1 cellular context compared by ENCODE assay signal in the genomic region with DNA sequence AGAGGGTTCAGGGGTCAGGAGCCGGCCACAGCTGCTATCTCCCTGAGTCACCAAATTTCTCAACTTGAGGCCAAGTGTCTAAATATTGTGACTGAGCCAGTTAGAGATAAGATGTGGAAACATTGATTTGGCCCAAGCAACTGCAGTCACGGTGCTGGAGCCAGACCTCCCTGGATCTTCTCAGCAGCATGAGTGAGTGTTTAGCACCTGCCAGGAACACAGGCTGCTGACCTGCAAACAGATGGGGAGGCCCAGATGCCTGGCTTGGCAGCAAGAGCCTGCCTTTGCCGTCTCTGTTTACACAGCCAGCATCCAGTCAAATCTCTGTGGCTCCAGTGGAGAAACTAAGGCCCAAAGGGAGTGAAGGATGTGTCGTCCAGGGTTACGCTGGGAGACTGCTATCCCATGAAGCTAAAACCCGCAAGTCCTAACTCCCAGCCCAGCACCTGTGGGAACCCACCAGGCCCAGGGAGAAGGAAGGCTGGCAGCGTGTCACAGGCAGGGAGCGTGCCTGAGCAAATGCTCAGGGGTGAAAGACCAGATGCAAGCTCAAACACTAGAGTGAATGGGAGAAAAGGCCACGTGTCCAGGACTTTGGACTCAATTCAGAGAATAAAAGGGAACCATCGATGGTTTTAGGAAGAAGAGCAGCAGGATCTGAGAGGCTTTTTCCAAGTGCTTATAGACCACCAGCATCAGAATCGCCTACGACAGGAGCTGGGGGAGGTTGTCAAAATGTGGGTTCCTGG.
TF ChIP-seq lines count a peak whose summit lies in the region.

No MANE protein-coding gene starts in this region.

TF ChIP-seq in HepG2, 621 proteins besides CTCF, POLR2A, EP300 and RAD21 (continued from another document and continues in another):
- TF ChIP-seq CREB1 (IDR thresholded peaks at IDR 0.05): 0 out of 2 replicates have a peak, but pooled peaks have one; percentile 47
- peak; percentile 84 for TF ChIP-seq CREB1 (CRISPR knock-in tag; IDR thresholded peaks at IDR 0.05)
- peak; percentile 61; the same call in 1 of the 2 replicates for TF ChIP-seq HHEX (CRISPR knock-in tag; IDR thresholded peaks at IDR 0.05)
- peak; percentile 100 for TF ChIP-seq ZNF292 (CRISPR knock-in tag; IDR thresholded peaks at IDR 0.05; ENCODE audit: borderline replicate concordance, low read depth)
- TF ChIP-seq, protein P1, sequence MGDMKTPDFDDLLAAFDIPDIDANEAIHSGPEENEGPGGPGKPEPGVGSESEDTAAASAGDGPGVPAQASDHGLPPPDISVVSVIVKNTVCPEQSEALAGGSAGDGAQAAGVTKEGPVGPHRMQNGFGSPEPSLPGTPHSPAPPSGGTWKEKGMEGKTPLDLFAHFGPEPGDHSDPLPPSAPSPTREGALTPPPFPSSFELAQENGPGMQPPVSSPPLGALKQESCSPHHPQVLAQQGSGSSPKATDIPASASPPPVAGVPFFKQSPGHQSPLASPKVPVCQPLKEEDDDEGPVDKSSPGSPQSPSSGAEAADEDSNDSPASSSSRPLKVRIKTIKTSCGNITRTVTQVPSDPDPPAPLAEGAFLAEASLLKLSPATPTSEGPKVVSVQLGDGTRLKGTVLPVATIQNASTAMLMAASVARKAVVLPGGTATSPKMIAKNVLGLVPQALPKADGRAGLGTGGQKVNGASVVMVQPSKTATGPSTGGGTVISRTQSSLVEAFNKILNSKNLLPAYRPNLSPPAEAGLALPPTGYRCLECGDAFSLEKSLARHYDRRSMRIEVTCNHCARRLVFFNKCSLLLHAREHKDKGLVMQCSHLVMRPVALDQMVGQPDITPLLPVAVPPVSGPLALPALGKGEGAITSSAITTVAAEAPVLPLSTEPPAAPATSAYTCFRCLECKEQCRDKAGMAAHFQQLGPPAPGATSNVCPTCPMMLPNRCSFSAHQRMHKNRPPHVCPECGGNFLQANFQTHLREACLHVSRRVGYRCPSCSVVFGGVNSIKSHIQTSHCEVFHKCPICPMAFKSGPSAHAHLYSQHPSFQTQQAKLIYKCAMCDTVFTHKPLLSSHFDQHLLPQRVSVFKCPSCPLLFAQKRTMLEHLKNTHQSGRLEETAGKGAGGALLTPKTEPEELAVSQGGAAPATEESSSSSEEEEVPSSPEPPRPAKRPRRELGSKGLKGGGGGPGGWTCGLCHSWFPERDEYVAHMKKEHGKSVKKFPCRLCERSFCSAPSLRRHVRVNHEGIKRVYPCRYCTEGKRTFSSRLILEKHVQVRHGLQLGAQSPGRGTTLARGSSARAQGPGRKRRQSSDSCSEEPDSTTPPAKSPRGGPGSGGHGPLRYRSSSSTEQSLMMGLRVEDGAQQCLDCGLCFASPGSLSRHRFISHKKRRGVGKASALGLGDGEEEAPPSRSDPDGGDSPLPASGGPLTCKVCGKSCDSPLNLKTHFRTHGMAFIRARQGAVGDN (CRISPR knock-in tag; IDR thresholded peaks at IDR 0.05): peak; percentile 99
- TF ChIP-seq, protein P2, sequence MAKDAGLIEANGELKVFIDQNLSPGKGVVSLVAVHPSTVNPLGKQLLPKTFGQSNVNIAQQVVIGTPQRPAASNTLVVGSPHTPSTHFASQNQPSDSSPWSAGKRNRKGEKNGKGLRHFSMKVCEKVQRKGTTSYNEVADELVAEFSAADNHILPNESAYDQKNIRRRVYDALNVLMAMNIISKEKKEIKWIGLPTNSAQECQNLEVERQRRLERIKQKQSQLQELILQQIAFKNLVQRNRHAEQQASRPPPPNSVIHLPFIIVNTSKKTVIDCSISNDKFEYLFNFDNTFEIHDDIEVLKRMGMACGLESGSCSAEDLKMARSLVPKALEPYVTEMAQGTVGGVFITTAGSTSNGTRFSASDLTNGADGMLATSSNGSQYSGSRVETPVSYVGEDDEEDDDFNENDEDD (CRISPR knock-in tag; IDR thresholded peaks at IDR 0.05; ENCODE audit: borderline replicate concordance): peak; percentile 76
- TF ChIP-seq KLF13 (CRISPR knock-in tag; IDR thresholded peaks at IDR 0.05): no peak
- TF ChIP-seq JDP2 (CRISPR knock-in tag; IDR thresholded peaks at IDR 0.05; ENCODE audit: borderline replicate concordance): no peak
- TF ChIP-seq ZMYM3 (CRISPR knock-in tag; IDR thresholded peaks at IDR 0.05): peak; percentile 92
- TF ChIP-seq ZNF550 (CRISPR knock-in tag; IDR thresholded peaks at IDR 0.05; ENCODE audit: borderline replicate concordance): 0 out of 2 replicates have a peak, but pooled peaks have one; percentile 71
- TF ChIP-seq, protein P3, sequence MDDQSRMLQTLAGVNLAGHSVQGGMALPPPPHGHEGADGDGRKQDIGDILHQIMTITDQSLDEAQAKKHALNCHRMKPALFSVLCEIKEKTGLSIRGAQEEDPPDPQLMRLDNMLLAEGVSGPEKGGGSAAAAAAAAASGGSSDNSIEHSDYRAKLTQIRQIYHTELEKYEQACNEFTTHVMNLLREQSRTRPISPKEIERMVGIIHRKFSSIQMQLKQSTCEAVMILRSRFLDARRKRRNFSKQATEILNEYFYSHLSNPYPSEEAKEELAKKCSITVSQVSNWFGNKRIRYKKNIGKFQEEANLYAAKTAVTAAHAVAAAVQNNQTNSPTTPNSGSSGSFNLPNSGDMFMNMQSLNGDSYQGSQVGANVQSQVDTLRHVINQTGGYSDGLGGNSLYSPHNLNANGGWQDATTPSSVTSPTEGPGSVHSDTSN (CRISPR knock-in tag; IDR thresholded peaks at IDR 0.05; ENCODE audit: borderline replicate concordance): no peak
- TF ChIP-seq ZNF34 (CRISPR knock-in tag; IDR thresholded peaks at IDR 0.05; ENCODE audit: borderline replicate concordance): peak; percentile 85; the same call in 1 of the 2 replicates
- TF ChIP-seq ZBTB21 (CRISPR knock-in tag; IDR thresholded peaks at IDR 0.05): peak; percentile 27; the same call in 1 of the 2 replicates
- TF ChIP-seq, protein P4, sequence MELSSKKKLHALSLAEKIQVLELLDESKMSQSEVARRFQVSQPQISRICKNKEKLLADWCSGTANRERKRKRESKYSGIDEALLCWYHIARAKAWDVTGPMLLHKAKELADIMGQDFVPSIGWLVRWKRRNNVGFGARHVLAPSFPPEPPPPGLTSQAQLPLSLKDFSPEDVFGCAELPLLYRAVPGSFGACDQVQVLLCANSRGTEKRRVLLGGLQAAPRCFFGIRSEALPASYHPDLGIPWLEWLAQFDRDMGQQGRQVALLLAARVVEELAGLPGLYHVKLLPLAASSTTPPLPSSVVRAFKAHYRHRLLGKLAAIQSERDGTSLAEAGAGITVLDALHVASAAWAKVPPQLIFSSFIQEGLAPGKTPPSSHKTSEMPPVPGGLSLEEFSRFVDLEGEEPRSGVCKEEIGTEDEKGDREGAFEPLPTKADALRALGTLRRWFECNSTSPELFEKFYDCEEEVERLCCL (CRISPR knock-in tag; IDR thresholded peaks at IDR 0.05; ENCODE audit: borderline replicate concordance): 0 out of 2 replicates have a peak, but pooled peaks have one; percentile 54
- TF ChIP-seq, protein P5, sequence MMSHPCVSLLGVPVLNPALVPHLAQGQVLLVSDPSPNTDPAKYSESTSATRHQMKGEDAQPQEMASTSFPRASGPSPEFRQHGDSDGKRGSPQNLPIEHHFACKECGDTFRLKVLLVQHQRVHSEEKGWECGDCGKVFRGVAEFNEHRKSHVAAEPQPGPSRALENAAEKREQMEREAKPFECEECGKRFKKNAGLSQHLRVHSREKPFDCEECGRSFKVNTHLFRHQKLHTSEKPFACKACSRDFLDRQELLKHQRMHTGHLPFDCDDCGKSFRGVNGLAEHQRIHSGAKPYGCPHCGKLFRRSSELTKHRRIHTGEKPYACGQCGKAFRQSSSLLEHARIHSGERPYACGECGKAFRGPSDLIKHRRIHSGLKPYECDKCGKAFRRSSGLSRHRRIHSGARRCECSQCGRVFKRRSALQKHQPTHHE (CRISPR knock-in tag; IDR thresholded peaks at IDR 0.05; ENCODE audit: borderline replicate concordance): no peak
- TF ChIP-seq, protein P6, sequence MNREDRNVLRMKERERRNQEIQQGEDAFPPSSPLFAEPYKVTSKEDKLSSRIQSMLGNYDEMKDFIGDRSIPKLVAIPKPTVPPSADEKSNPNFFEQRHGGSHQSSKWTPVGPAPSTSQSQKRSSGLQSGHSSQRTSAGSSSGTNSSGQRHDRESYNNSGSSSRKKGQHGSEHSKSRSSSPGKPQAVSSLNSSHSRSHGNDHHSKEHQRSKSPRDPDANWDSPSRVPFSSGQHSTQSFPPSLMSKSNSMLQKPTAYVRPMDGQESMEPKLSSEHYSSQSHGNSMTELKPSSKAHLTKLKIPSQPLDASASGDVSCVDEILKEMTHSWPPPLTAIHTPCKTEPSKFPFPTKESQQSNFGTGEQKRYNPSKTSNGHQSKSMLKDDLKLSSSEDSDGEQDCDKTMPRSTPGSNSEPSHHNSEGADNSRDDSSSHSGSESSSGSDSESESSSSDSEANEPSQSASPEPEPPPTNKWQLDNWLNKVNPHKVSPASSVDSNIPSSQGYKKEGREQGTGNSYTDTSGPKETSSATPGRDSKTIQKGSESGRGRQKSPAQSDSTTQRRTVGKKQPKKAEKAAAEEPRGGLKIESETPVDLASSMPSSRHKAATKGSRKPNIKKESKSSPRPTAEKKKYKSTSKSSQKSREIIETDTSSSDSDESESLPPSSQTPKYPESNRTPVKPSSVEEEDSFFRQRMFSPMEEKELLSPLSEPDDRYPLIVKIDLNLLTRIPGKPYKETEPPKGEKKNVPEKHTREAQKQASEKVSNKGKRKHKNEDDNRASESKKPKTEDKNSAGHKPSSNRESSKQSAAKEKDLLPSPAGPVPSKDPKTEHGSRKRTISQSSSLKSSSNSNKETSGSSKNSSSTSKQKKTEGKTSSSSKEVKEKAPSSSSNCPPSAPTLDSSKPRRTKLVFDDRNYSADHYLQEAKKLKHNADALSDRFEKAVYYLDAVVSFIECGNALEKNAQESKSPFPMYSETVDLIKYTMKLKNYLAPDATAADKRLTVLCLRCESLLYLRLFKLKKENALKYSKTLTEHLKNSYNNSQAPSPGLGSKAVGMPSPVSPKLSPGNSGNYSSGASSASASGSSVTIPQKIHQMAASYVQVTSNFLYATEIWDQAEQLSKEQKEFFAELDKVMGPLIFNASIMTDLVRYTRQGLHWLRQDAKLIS (CRISPR knock-in tag; IDR thresholded peaks at IDR 0.05): no peak; the same call in 1 of the 2 replicates
- TF ChIP-seq, protein P7, sequence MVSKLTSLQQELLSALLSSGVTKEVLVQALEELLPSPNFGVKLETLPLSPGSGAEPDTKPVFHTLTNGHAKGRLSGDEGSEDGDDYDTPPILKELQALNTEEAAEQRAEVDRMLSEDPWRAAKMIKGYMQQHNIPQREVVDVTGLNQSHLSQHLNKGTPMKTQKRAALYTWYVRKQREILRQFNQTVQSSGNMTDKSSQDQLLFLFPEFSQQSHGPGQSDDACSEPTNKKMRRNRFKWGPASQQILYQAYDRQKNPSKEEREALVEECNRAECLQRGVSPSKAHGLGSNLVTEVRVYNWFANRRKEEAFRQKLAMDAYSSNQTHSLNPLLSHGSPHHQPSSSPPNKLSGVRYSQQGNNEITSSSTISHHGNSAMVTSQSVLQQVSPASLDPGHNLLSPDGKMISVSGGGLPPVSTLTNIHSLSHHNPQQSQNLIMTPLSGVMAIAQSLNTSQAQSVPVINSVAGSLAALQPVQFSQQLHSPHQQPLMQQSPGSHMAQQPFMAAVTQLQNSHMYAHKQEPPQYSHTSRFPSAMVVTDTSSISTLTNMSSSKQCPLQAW (CRISPR knock-in tag; IDR thresholded peaks at IDR 0.05): peak; percentile 89
- TF ChIP-seq ZNF614 (CRISPR knock-in tag; IDR thresholded peaks at IDR 0.05; ENCODE audit: borderline replicate concordance): peak; percentile 89; the same call in 1 of the 2 replicates
- TF ChIP-seq, protein P8, sequence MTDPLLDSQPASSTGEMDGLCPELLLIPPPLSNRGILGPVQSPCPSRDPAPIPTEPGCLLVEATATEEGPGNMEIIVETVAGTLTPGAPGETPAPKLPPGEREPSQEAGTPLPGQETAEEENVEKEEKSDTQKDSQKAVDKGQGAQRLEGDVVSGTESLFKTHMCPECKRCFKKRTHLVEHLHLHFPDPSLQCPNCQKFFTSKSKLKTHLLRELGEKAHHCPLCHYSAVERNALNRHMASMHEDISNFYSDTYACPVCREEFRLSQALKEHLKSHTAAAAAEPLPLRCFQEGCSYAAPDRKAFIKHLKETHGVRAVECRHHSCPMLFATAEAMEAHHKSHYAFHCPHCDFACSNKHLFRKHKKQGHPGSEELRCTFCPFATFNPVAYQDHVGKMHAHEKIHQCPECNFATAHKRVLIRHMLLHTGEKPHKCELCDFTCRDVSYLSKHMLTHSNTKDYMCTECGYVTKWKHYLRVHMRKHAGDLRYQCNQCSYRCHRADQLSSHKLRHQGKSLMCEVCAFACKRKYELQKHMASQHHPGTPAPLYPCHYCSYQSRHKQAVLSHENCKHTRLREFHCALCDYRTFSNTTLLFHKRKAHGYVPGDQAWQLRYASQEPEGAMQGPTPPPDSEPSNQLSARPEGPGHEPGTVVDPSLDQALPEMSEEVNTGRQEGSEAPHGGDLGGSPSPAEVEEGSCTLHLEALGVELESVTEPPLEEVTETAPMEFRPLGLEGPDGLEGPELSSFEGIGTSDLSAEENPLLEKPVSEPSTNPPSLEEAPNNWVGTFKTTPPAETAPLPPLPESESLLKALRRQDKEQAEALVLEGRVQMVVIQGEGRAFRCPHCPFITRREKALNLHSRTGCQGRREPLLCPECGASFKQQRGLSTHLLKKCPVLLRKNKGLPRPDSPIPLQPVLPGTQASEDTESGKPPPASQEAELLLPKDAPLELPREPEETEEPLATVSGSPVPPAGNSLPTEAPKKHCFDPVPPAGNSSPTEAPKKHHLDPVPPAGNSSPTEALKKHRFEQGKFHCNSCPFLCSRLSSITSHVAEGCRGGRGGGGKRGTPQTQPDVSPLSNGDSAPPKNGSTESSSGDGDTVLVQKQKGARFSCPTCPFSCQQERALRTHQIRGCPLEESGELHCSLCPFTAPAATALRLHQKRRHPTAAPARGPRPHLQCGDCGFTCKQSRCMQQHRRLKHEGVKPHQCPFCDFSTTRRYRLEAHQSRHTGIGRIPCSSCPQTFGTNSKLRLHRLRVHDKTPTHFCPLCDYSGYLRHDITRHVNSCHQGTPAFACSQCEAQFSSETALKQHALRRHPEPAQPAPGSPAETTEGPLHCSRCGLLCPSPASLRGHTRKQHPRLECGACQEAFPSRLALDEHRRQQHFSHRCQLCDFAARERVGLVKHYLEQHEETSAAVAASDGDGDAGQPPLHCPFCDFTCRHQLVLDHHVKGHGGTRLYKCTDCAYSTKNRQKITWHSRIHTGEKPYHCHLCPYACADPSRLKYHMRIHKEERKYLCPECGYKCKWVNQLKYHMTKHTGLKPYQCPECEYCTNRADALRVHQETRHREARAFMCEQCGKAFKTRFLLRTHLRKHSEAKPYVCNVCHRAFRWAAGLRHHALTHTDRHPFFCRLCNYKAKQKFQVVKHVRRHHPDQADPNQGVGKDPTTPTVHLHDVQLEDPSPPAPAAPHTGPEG (CRISPR knock-in tag; IDR thresholded peaks at IDR 0.05): peak; percentile 86; the same call in 1 of the 2 replicates
- TF ChIP-seq ZNF331 (CRISPR knock-in tag; IDR thresholded peaks at IDR 0.05): peak; percentile 92
- TF ChIP-seq, protein P9, sequence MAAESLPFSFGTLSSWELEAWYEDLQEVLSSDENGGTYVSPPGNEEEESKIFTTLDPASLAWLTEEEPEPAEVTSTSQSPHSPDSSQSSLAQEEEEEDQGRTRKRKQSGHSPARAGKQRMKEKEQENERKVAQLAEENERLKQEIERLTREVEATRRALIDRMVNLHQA (CRISPR knock-in tag; IDR thresholded peaks at IDR 0.05): 0 out of 2 replicates have a peak, but pooled peaks have one; percentile 39
- TF ChIP-seq ZMYM2 (CRISPR knock-in tag; IDR thresholded peaks at IDR 0.05): peak; percentile 72
